ENCODE assay signal across 20 cellular contexts in the genomic region with DNA sequence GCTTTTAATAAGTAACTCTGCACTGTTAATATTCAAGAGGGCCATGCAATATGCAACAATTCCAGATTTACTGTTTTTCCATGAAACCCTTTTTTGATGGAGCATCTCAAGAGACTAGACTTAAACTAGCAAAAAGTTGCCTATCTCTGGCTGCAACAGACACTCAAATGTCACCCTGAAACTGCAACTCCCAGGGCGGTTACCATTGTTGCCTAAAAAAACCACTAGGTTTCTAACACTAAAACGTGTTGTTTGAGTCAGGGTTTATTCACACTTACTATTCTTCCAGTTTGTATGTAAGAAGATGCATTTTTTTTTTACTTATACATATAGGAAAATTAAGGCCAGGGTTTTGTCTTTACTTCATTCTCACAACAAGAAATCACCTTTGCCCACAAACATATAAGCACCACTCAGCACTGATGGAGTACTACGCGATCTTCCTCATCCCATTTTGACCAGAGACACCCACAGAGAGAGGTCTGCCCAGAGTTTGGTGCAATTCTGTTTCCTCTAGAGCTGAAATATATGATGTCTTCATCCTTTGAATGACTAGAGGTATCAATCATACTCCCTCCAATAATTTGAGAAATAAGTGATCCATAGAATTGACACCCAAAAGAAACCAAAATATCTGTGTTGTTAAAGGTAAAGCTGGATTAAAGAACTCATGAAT.
"Had no signal": no experiment of that assay in that cellular context is flagged by ENCODE, and none has a peak within 500 bp of the region (broad histone marks: within the 10 kb centered on the region; RNA-seq: fewer than 3 reads in every experiment).

No MANE protein-coding gene starts in this region.

- H3K27ac ChIP-seq: VCaP had no signal

- DNase-seq: activated CD4-positive, alpha-beta memory T cell treated with anti-CD3 and anti-CD28 coated beads for 36 hours; activated CD4-positive, alpha-beta T cell treated with anti-CD3 and anti-CD28 coated beads, Interleukin-2, amount 10 ng/mL, durations not matched to agents 7 days and 5 days; activated CD4-positive, CD25-positive, alpha-beta regulatory T cell; activated gamma-delta T cell; activated naive CD4-positive, alpha-beta T cell treated with anti-CD3 and anti-CD28 coated beads for 36 hours; activated T-cell treated with anti-CD3 and anti-CD28 coated beads for 4 hours; activated T-cell treated with anti-CD3 and anti-CD28 coated beads, Interleukin-2, amount 50 U/mL, for 48 hours; amygdala; NCI-H1048; NCI-H1930; NCI-H2171; NCI-H2227 treated with DMSO at 0.1 percent for 48 hours; NCI-H446 treated with DMSO at 0.1 percent for 48 hours; NCI-H526; NCI-H774; SIG-M5; T-helper 17 cell; T1000 had no signal

- ATAC-seq: activated T-helper 17 cell treated with anti-CD3 and anti-CD28 coated beads, Interleukin-2, amount 50 U/mL, for 72 hours; T-helper 17 cell had no signal
